ENCODE assay signal across 1 cellular context in the genomic region with DNA sequence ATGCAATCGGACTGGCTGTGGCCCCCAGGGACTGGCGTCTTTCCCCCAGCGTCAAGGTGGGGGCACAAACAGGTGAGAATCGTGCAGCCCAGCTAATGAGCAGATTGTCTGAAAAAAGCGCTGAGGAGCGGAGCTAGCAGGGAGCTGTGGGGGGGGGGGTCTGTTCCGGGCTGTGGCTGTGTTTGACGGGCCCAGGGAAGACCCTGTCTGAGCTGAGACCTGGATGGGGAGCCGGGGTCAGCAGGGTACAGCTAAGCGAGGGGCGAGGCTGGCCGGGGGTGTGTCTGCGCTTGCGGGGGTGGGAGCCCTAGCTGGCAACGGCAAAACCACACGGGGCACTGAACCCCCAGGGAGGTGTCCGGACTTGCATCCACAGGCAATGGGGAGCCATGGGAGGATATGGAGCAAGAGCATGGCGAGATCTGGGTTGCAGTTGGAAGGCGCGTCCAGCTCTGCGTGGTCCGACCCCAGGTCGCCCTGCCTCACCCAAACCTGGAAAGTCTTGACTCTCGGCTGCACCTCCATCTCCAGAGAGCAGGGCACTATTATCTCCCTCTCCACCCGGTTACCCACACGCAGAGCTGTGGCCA.
TF ChIP-seq lines count a peak whose summit lies in the region.

No MANE protein-coding gene starts in this region.

TF ChIP-seq in H1, 55 proteins besides CTCF, POLR2A, EP300 and RAD21:
- TF ChIP-seq HDAC6 (IDR thresholded peaks at IDR 0.05; ENCODE audit: low read depth, low read length) (no peak), HDAC2 (IDR thresholded peaks at IDR 0.05; ENCODE audit: borderline replicate concordance in 1 of 2, low read depth in 2 of 2, low read length in 2 of 2) (peak in 1 of 2 experiments; percentile 69; a peak in 1 of 4 replicates), TAF1 (IDR thresholded peaks at IDR 0.05; ENCODE audit: low read depth, low read length) (no peak), JUN (IDR thresholded peaks at IDR 0.05; ENCODE audit: low read depth, low read length) (no peak), MAFK (IDR thresholded peaks at IDR 0.05; ENCODE audit: low read depth, low read length) (no peak), RBBP5 (IDR thresholded peaks at IDR 0.05; ENCODE audit: borderline replicate concordance, low read depth, low read length) (no peak), KDM1A (IDR thresholded peaks at IDR 0.05; ENCODE audit: borderline replicate concordance, low read length) (peak; percentile 97), SUZ12 (IDR thresholded peaks at IDR 0.05; ENCODE audit: low read length) (no peak)
